Comparison of ENCODE assay signal across 1 cellular context in genomic region chr3:124584552-124585391, GRCh38.
A peak's percentile ranks its signal among the peaks of the same experiment; 100 is the strongest.
TF ChIP-seq lines count a peak whose summit lies in the region.

No MANE protein-coding gene starts in this region.

TF ChIP-seq in HepG2, 621 proteins besides CTCF, POLR2A, EP300 and RAD21 (continued from another document and continues in another):
- TF ChIP-seq CEBPZ (IDR thresholded peaks at IDR 0.05; ENCODE audit: low read length) (no peak), ZNF512B (CRISPR knock-in tag; IDR thresholded peaks at IDR 0.05; ENCODE audit: borderline replicate concordance) (no peak), MIER2 (CRISPR knock-in tag; IDR thresholded peaks at IDR 0.05) (no peak), SP2 (CRISPR knock-in tag; IDR thresholded peaks at IDR 0.05) (no peak), HOMEZ (CRISPR knock-in tag; IDR thresholded peaks at IDR 0.05; ENCODE audit: low read depth) (no peak), BORCS8-MEF2B (CRISPR knock-in tag; IDR thresholded peaks at IDR 0.05) (peak; percentile 77), SNAPC2 (CRISPR knock-in tag; IDR thresholded peaks at IDR 0.05) (0 out of 2 replicates have a peak, but pooled peaks have one; percentile 13), SAP130 (CRISPR knock-in tag; IDR thresholded peaks at IDR 0.05; ENCODE audit: low read depth) (peak; percentile 72), DNMT1 (CRISPR knock-in tag; IDR thresholded peaks at IDR 0.05) (0 out of 2 replicates have a peak, but pooled peaks have one; percentile 45), ATF2 (CRISPR knock-in tag; IDR thresholded peaks at IDR 0.05) (peak; percentile 38; the same call in 1 of the 2 replicates), RAD51 (IDR thresholded peaks at IDR 0.05; ENCODE audit: borderline replicate concordance) (no peak), ZFX (CRISPR knock-in tag; IDR thresholded peaks at IDR 0.05; ENCODE audit: low read depth) (peak; percentile 68; the same call in 1 of the 2 replicates), FOXP4 (CRISPR knock-in tag; IDR thresholded peaks at IDR 0.05) (no peak), ZFP36L1 (CRISPR knock-in tag; IDR thresholded peaks at IDR 0.05) (0 out of 2 replicates have a peak, but pooled peaks have one; percentile 20), TBX2 (CRISPR knock-in tag; IDR thresholded peaks at IDR 0.05; ENCODE audit: borderline replicate concordance) (peak; percentile 86), NPAS2 (CRISPR knock-in tag; IDR thresholded peaks at IDR 0.05; ENCODE audit: borderline replicate concordance) (no peak), MTA3 (CRISPR knock-in tag; IDR thresholded peaks at IDR 0.05) (no peak), ZNF24 (IDR thresholded peaks at IDR 0.05) (no peak), CAMTA2 (CRISPR knock-in tag; IDR thresholded peaks at IDR 0.05; ENCODE audit: borderline replicate concordance) (no peak), TEF (CRISPR knock-in tag; IDR thresholded peaks at IDR 0.05) (no peak), GATAD1 (CRISPR knock-in tag; IDR thresholded peaks at IDR 0.05) (no peak; the same call in 1 of the 2 replicates), HNRNPLL (IDR thresholded peaks at IDR 0.05; ENCODE audit: low read depth, low read length, poor library complexity, severe bottlenecking) (peak; percentile 48), ZNF616 (CRISPR knock-in tag; IDR thresholded peaks at IDR 0.05; ENCODE audit: low read depth) (no peak), ZNF691 (CRISPR knock-in tag; IDR thresholded peaks at IDR 0.05; ENCODE audit: borderline replicate concordance, low read depth) (peak; percentile 48; the same call in 1 of the 2 replicates), ZNF33A (CRISPR knock-in tag; IDR thresholded peaks at IDR 0.05; ENCODE audit: borderline replicate concordance) (peak; percentile 90; the same call in 1 of the 2 replicates), MEIS1 (CRISPR knock-in tag; IDR thresholded peaks at IDR 0.05; ENCODE audit: borderline replicate concordance) (peak; percentile 34; the same call in 1 of the 2 replicates), ZNF292 (CRISPR knock-in tag; IDR thresholded peaks at IDR 0.05; ENCODE audit: borderline replicate concordance, low read depth) (peak; percentile 44; the same call in 1 of the 2 replicates), TFDP1 (CRISPR knock-in tag; IDR thresholded peaks at IDR 0.05; ENCODE audit: borderline replicate concordance) (no peak; the same call in 1 of the 2 replicates), HDAC1 (CRISPR knock-in tag; IDR thresholded peaks at IDR 0.05) (peak; percentile 84), ZBTB38 (CRISPR knock-in tag; IDR thresholded peaks at IDR 0.05) (peak; percentile 31; the same call in 1 of the 2 replicates), ZSCAN30 (CRISPR knock-in tag; IDR thresholded peaks at IDR 0.05) (0 out of 2 replicates have a peak, but pooled peaks have one; percentile 13), BHLHE40 (IDR thresholded peaks at IDR 0.05; ENCODE audit: low read length) (no peak), BRCA1 (CRISPR knock-in tag; IDR thresholded peaks at IDR 0.05) (peak; percentile 47; the same call in 1 of the 2 replicates), KDM1A (CRISPR knock-in tag; IDR thresholded peaks at IDR 0.05) (no peak), HMG20A (CRISPR knock-in tag; IDR thresholded peaks at IDR 0.05; ENCODE audit: borderline replicate concordance) (no peak), GRHL1 (CRISPR knock-in tag; conservative IDR thresholded peaks at IDR 0.05) (no peak), ZNF720 (CRISPR knock-in tag; IDR thresholded peaks at IDR 0.05) (no peak), ZBTB39 (CRISPR knock-in tag; IDR thresholded peaks at IDR 0.05) (no peak), ZFY (CRISPR knock-in tag; IDR thresholded peaks at IDR 0.05) (peak; percentile 60), SP140L (CRISPR knock-in tag; IDR thresholded peaks at IDR 0.05; ENCODE audit: borderline replicate concordance) (no peak), PREB (CRISPR knock-in tag; IDR thresholded peaks at IDR 0.05) (no peak), ZNF264 (CRISPR knock-in tag; IDR thresholded peaks at IDR 0.05) (no peak), KDM3A (CRISPR knock-in tag; IDR thresholded peaks at IDR 0.05; ENCODE audit: low read depth) (peak; percentile 44; the same call in 1 of the 2 replicates)
